15 cellular contexts compared by ENCODE assay signal in genomic region chr12:20370841-20371240, GRCh38. TPM values are rescaled to one million over a fixed set of nuclear protein-coding genes. Genes with fewer than 3 reads are reported as not detected.
DNase-seq lines count a peak whose midpoint lies in the region; ATAC-seq and TF ChIP-seq lines count a peak whose summit lies in the region.
"Had no signal": no experiment of that assay in that cellular context is flagged by ENCODE, and none has a peak within 500 bp of the region (broad histone marks: within the 10 kb centered on the region; RNA-seq: fewer than 3 reads in every experiment).

No MANE protein-coding gene starts in this region.

- TF ChIP-seq POLR2A in Peyer's patch (IDR thresholded peaks at IDR 0.05) = no peak

- ATAC-seq in thoracic aorta (ENCODE audit: insufficient number of reproducible peaks, low FRiP score, low read depth) (no peak), HG03108 (IDR thresholded peaks at IDR 0.05; ENCODE audit: unreplicated experiment) (no peak)
- ATAC-seq: stimulated activated effector memory CD8-positive, alpha-beta T cell treated with anti-CD3 and anti-CD28 coated beads, Interleukin-12 subunit alpha, Interleukin-12 subunit beta, amount 100 ng/mL, for 72 hours; T-helper 17 cell had no signal

- H3K27me3 ChIP-seq in Peyer's patch (no peaks in the 10 kb centered on the region), duodenal mucosa (ENCODE audit: control insufficient read depth in 1 of 2, insufficient read depth in 2 of 2, low read length in 2 of 2) (peaks cover 0 to 20% of the 10 kb centered on the region in 2 donors), muscle layer of colon (ENCODE audit: control insufficient read depth in 1 of 2, insufficient read depth in 2 of 2, low read length in 2 of 2) (no peaks in the 10 kb centered on the region), thoracic aorta (replicated peaks; ENCODE audit: insufficient read depth) (no peaks in the 10 kb centered on the region)

- H3K9me3 ChIP-seq in Peyer's patch (no peaks in the 10 kb centered on the region), duodenal mucosa (ENCODE audit: control insufficient read depth in 1 of 2, low read length in 2 of 2) (no peaks in the 10 kb centered on the region), muscle layer of colon (ENCODE audit: low read length) (no peaks in the 10 kb centered on the region), thoracic aorta (no peaks in the 10 kb centered on the region)

- H3K4me1 ChIP-seq in Peyer's patch (peaks cover 0 to 10% (median 0%) of the 10 kb centered on the region in 4 donors), duodenal mucosa (ENCODE audit: control insufficient read depth in 1 of 2, insufficient read depth in 2 of 2, low read length in 2 of 2) (no peaks in the 10 kb centered on the region), muscle layer of colon (ENCODE audit: insufficient read depth, low read length) (peaks cover 30% of the 10 kb centered on the region), thoracic aorta (ENCODE audit: control insufficient read depth in 1 of 2, low read depth in 2 of 2) (peaks cover 11 to 21% of the 10 kb centered on the region in 2 donors)

- peak overlapping the region in 3 of 4 donors; percentile 50 to 69 (median 66) for H3K4me3 ChIP-seq in Peyer's patch
- peak overlapping the region; percentile 57 to 89 for H3K4me3 ChIP-seq in duodenal mucosa (ENCODE audit: low read depth in 1 of 2, low read length in 2 of 2)
- peak overlapping the region; percentile 66 to 89 for H3K4me3 ChIP-seq in muscle layer of colon (ENCODE audit: low read depth in 1 of 2, low read length in 2 of 2)
- peak overlapping the region; percentile 86 for H3K4me3 ChIP-seq in thoracic aorta

- no peaks in the 10 kb centered on the region for H3K36me3 ChIP-seq in Peyer's patch
- no peaks in the 10 kb centered on the region for H3K36me3 ChIP-seq in duodenal mucosa (ENCODE audit: control insufficient read depth in 1 of 2, insufficient read depth in 2 of 2, low read length in 2 of 2)
- H3K36me3 ChIP-seq in muscle layer of colon (ENCODE audit: insufficient read depth, low read length) = no peaks in the 10 kb centered on the region
- H3K36me3 ChIP-seq in thoracic aorta = no peaks in the 10 kb centered on the region

- H3K27ac ChIP-seq in Peyer's patch (peak overlapping the region in 3 of 4 donors; percentile 66 to 92 (median 69)), duodenal mucosa (ENCODE audit: low read depth, low read length) (no peak overlapping the region), muscle layer of colon (ENCODE audit: low read depth, low read length) (peak overlapping the region; percentile 98), thoracic aorta (peak overlapping the region; percentile 93 to 97)

- no peak for DNase-seq in Peyer's patch
- no peak for DNase-seq in thoracic aorta (ENCODE audit: low spot score)
- no peak for DNase-seq in NCI-H446 treated with DMSO at 0.1 percent for 48 hours (lab: John Stamatoyannopoulos, UW)
- DNase-seq in Ammon's horn (ENCODE audit: low spot score) = no peak
- DNase-seq: activated CD4-positive, alpha-beta T cell treated with anti-CD3 and anti-CD28 coated beads, Interleukin-2, amount 10 ng/mL, durations not matched to agents 24 days and 14 days; CD4-positive, alpha-beta memory T cell; KG1; NCI-H1694; NCI-H524 treated with DMSO at 0.1 percent for 48 hours; stimulated activated CD4-positive, alpha-beta T cell treated with anti-CD3 and anti-CD28 coated beads, Interleukin-2, amount 100 ng/mL, for 48 hours; T-helper 17 cell had no signal

- H3K9ac ChIP-seq in duodenal mucosa (ENCODE audit: low read depth in 1 of 2, low read length in 2 of 2) = peak overlapping the region in 1 of 2 donors; percentile 82
- H3K9ac ChIP-seq in muscle layer of colon (ENCODE audit: low read length) = peak overlapping the region; percentile 6

- TF ChIP-seq CTCF in Peyer's patch (IDR thresholded peaks at IDR 0.05) (no peak), thoracic aorta (IDR thresholded peaks at IDR 0.05) (no peak)

RNA-seq across cellular contexts. Expression of gene PDE3A, which starts 2.5 kb away (rescaled TPM):
- total RNA-seq in Peyer's patch (100 to 1,000 TPM in 2 of 4 donors, 10 to 100 TPM in 2; 17.3 to 144 (median 120) TPM), thoracic aorta (100 to 1,000 TPM in 1 of 2 donors, 10 to 100 TPM in 1; 78.3 to 110 TPM)
- total RNA-seq: activated CD4-positive, alpha-beta T cell treated with anti-CD3 and anti-CD28 coated beads, Interleukin-2, amount 10 ng/mL, durations not matched to agents 24 days and 14 days; CD4-positive, alpha-beta memory T cell had no signal
